Comparison of ENCODE assay signal across 26 cellular contexts in genomic region chr7:1316086-1316485, GRCh38.
"Had no signal": no experiment of that assay in that cellular context is flagged by ENCODE, and none has a peak within 500 bp of the region (broad histone marks: within the 10 kb centered on the region; RNA-seq: fewer than 3 reads in every experiment).

No MANE protein-coding gene starts in this region.

- H3K27me3 ChIP-seq: right atrium auricular region, testis, upper lobe of left lung had no signal

- DNase-seq: cortex of kidney; effector memory CD8-positive, alpha-beta T cell; erythroblast; esophagus squamous epithelium; foreskin melanocyte; glutamatergic neuron; heart right ventricle; hippocampal formation; kidney glomerular epithelial cell; left colon; natural killer cell; stimulated activated CD4-positive, alpha-beta T cell treated with anti-CD3 and anti-CD28 coated beads, Interleukin-4, amount 100 ng/mL, for 4 hours; stimulated activated naive CD8-positive, alpha-beta T cell treated with anti-CD3 and anti-CD28 coated beads, Interleukin-15, Interleukin-2, amounts not matched to agents 100 U/mL and 50 U/mL, for 24 hours; substantia nigra; testis; tibial artery; upper lobe of left lung had no signal

- H3K4me1 ChIP-seq: esophagus squamous epithelium, heart right ventricle, left ventricle myocardium inferior, parathyroid adenoma, prostate gland, right atrium auricular region, testis, tibial artery, upper lobe of left lung had no signal

- H3K27ac ChIP-seq: esophagus squamous epithelium, heart right ventricle, left ventricle myocardium inferior, parathyroid adenoma, prostate gland, right atrium auricular region, testis, tibial artery, upper lobe of left lung had no signal

- H3K27ac Mint-ChIP-seq: effector memory CD8-positive, alpha-beta T cell; memory B cell; natural killer cell; stimulated activated memory B cell treated with anti-CD40 and anti-IgM and Interleukin-4, amounts not matched to agents 10 μg/mL and 1 μg/mL and 100 μg/mL, for 72 hours had no signal

- H3K79me2 ChIP-seq: parathyroid adenoma had no signal

- H3K9me3 ChIP-seq: esophagus squamous epithelium, prostate gland, right atrium auricular region, testis, upper lobe of left lung had no signal

- H3K9ac ChIP-seq: parathyroid adenoma had no signal

- H3K4me1 Mint-ChIP-seq: memory B cell; natural killer cell; neural crest cell; stimulated activated memory B cell treated with anti-CD40 and anti-IgM and Interleukin-4, amounts not matched to agents 10 μg/mL and 1 μg/mL and 100 μg/mL, for 72 hours had no signal

- H3K36me3 Mint-ChIP-seq: memory B cell; natural killer cell; stimulated activated memory B cell treated with anti-CD40 and anti-IgM and Interleukin-4, amounts not matched to agents 10 μg/mL and 1 μg/mL and 100 μg/mL, for 72 hours had no signal

- H3K36me3 ChIP-seq: esophagus squamous epithelium, heart right ventricle, left ventricle myocardium inferior, prostate gland, right atrium auricular region, tibial artery, upper lobe of left lung had no signal

- H3K27me3 Mint-ChIP-seq: memory B cell had no signal

- ATAC-seq: effector memory CD8-positive, alpha-beta T cell; heart right ventricle; left colon; natural killer cell; sciatic nerve; stimulated activated memory B cell treated with anti-CD40 and anti-IgM and Interleukin-4, amounts not matched to agents 10 μg/mL and 1 μg/mL and 100 μg/mL, for 72 hours; stimulated activated naive CD8-positive, alpha-beta T cell treated with anti-CD3 and anti-CD28 coated beads, Interleukin-15, Interleukin-2, amounts not matched to agents 100 U/mL and 50 U/mL, for 24 hours had no signal

- H2AFZ ChIP-seq: parathyroid adenoma had no signal

- H3K4me3 Mint-ChIP-seq: effector memory CD8-positive, alpha-beta T cell; memory B cell; natural killer cell; neural crest cell; stimulated activated memory B cell treated with anti-CD40 and anti-IgM and Interleukin-4, amounts not matched to agents 10 μg/mL and 1 μg/mL and 100 μg/mL, for 72 hours had no signal

- H3K9me3 Mint-ChIP-seq: effector memory CD8-positive, alpha-beta T cell; memory B cell; natural killer cell; neural crest cell had no signal

- H3K4me3 ChIP-seq: esophagus squamous epithelium, heart right ventricle, left ventricle myocardium inferior, lung, prostate gland, right atrium auricular region, testis, tibial artery, upper lobe of left lung had no signal
